In the genomic region with DNA sequence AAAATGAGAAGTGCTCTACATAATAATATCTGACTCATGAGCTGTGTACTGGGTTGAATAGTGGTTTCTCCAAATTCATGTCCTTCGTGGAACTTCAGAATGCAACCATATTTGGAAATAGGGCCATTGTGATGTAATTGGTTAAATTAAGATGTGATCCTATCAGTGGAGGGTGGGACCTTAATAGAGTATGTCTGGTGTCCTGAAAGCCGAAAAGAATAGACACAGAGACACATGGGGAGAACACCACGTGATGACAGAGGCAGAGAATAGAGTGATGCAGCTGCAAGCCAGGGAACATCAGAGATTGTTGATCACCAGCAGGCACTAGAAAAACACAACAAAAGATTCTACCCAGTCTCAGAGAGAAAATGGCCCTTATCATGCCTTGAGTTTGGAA, we compare ENCODE assay signal across 17 cellular contexts.
A peak's percentile ranks its signal among the peaks of the same experiment; 100 is the strongest.
DNase-seq lines count a peak whose midpoint lies in the region; ATAC-seq lines count a peak whose summit lies in the region.
"Had no signal": no experiment of that assay in that cellular context is flagged by ENCODE, and none has a peak within 500 bp of the region (broad histone marks: within the 10 kb centered on the region; RNA-seq: fewer than 3 reads in every experiment).

No MANE protein-coding gene starts in this region.

- H3K4me1 Mint-ChIP-seq in stimulated activated naive B cell treated with anti-CD40 and anti-IgM and Interleukin-4, amounts not matched to agents 10 μg/mL and 1 μg/mL and 100 μg/mL, for 72 hours: peaks cover 0 to 3% of the 10 kb centered on the region in 2 donors
- no peaks in the 10 kb centered on the region for H3K4me1 Mint-ChIP-seq in stimulated activated naive CD8-positive, alpha-beta T cell treated with anti-CD3 and anti-CD28 coated beads, Interleukin-15, amount 100 ng/mL, for 72 hours

- H3K4me3 Mint-ChIP-seq in stimulated activated naive B cell treated with anti-CD40 and anti-IgM and Interleukin-4, amounts not matched to agents 10 μg/mL and 1 μg/mL and 100 μg/mL, for 72 hours: no peak overlapping the region
- no peak overlapping the region for H3K4me3 Mint-ChIP-seq in stimulated activated naive CD8-positive, alpha-beta T cell treated with anti-CD3 and anti-CD28 coated beads, Interleukin-15, amount 100 ng/mL, for 72 hours
- H3K4me3 Mint-ChIP-seq: CD4-positive, alpha-beta T cell; naive thymus-derived CD8-positive, alpha-beta T cell had no signal

- ATAC-seq in left ventricle myocardium superior (peak; percentile 53), Right ventricle myocardium inferior (no peak), GM21619 (IDR thresholded peaks at IDR 0.05; ENCODE audit: unreplicated experiment) (no peak), HG03159 (IDR thresholded peaks at IDR 0.05; ENCODE audit: unreplicated experiment) (no peak)
- ATAC-seq in stimulated activated naive B cell treated with anti-CD40 and anti-IgM and Interleukin-4, amounts not matched to agents 10 μg/mL and 1 μg/mL and 100 μg/mL, for 72 hours (replicated peaks): no peak
- ATAC-seq in stimulated activated naive CD8-positive, alpha-beta T cell treated with anti-CD3 and anti-CD28 coated beads, Interleukin-15, amount 100 ng/mL, for 72 hours: no peak
- ATAC-seq: HepG2; lower lobe of right lung; naive thymus-derived CD8-positive, alpha-beta T cell had no signal

- DNase-seq in left ventricle myocardium superior: no peak
- DNase-seq in Right ventricle myocardium inferior (ENCODE audit: missing footprints): no peak
- DNase-seq in anterior cingulate cortex (lab: John Stamatoyannopoulos, UW): peak in 30 of 58 donors; percentile 1 to 70 (median 14)
- DNase-seq in iris pigment epithelial cell (ENCODE audit: low read depth): peak; percentile 8
- DNase-seq in stimulated activated naive B cell treated with anti-CD40 and anti-IgM and Interleukin-4, amounts not matched to agents 10 μg/mL and 1 μg/mL and 100 μg/mL, for 72 hours: no peak
- DNase-seq in stimulated activated naive CD8-positive, alpha-beta T cell treated with anti-CD3 and anti-CD28 coated beads, Interleukin-15, amount 100 ng/mL, for 72 hours: no peak
- DNase-seq: activated CD4-positive, alpha-beta T cell treated with anti-CD3 and anti-CD28 coated beads for 4 hours; activated gamma-delta T cell; CD4-positive, alpha-beta T cell; lower lobe of right lung; naive thymus-derived CD8-positive, alpha-beta T cell; NCI-H526; spleen; trophoblast cell had no signal

- peaks cover 1 to 4% of the 10 kb centered on the region in 2 donors for H3K36me3 Mint-ChIP-seq in stimulated activated naive B cell treated with anti-CD40 and anti-IgM and Interleukin-4, amounts not matched to agents 10 μg/mL and 1 μg/mL and 100 μg/mL, for 72 hours

- no peaks in the 10 kb centered on the region for H3K27me3 Mint-ChIP-seq in stimulated activated naive B cell treated with anti-CD40 and anti-IgM and Interleukin-4, amounts not matched to agents 10 μg/mL and 1 μg/mL and 100 μg/mL, for 72 hours
- no peaks in the 10 kb centered on the region for H3K27me3 Mint-ChIP-seq in stimulated activated naive CD8-positive, alpha-beta T cell treated with anti-CD3 and anti-CD28 coated beads, Interleukin-15, amount 100 ng/mL, for 72 hours
- H3K27me3 Mint-ChIP-seq: CD4-positive, alpha-beta T cell; naive thymus-derived CD8-positive, alpha-beta T cell had no signal

- no peaks in the 10 kb centered on the region for H3K9me3 Mint-ChIP-seq in stimulated activated naive B cell treated with anti-CD40 and anti-IgM and Interleukin-4, amounts not matched to agents 10 μg/mL and 1 μg/mL and 100 μg/mL, for 72 hours
- no peaks in the 10 kb centered on the region for H3K9me3 Mint-ChIP-seq in stimulated activated naive CD8-positive, alpha-beta T cell treated with anti-CD3 and anti-CD28 coated beads, Interleukin-15, amount 100 ng/mL, for 72 hours
- H3K9me3 Mint-ChIP-seq: CD4-positive, alpha-beta T cell; naive thymus-derived CD8-positive, alpha-beta T cell had no signal

- intact Hi-C loops in left ventricle myocardium superior (cut with micrococcal nuclease): no loop called here
- intact Hi-C loops in Right ventricle myocardium inferior (cut with DNase I): no loop called here

- no peak overlapping the region for H3K27ac Mint-ChIP-seq in stimulated activated naive B cell treated with anti-CD40 and anti-IgM and Interleukin-4, amounts not matched to agents 10 μg/mL and 1 μg/mL and 100 μg/mL, for 72 hours
- H3K27ac Mint-ChIP-seq in stimulated activated naive CD8-positive, alpha-beta T cell treated with anti-CD3 and anti-CD28 coated beads, Interleukin-15, amount 100 ng/mL, for 72 hours: no peak overlapping the region
- H3K27ac Mint-ChIP-seq: CD4-positive, alpha-beta T cell; naive thymus-derived CD8-positive, alpha-beta T cell had no signal

Comparison
In these comparisons a context has a peak if more than half of its experiments do, and no peak if none do; other contexts are left out.
1. DNase-seq: peak in anterior cingulate cortex (30 of 58) and iris pigment epithelial cell (single experiment); none in left ventricle myocardium superior (single experiment), Right ventricle myocardium inferior (single experiment), stimulated activated naive B cell treated with anti-CD40 and anti-IgM and Interleukin-4, amounts not matched to agents 10 μg/mL and 1 μg/mL and 100 μg/mL, for 72 hours (single experiment) and stimulated activated naive CD8-positive, alpha-beta T cell treated with anti-CD3 and anti-CD28 coated beads, Interleukin-15, amount 100 ng/mL, for 72 hours (0 of 2).